Comparison of ENCODE assay signal across 1 cellular context in the genomic region with DNA sequence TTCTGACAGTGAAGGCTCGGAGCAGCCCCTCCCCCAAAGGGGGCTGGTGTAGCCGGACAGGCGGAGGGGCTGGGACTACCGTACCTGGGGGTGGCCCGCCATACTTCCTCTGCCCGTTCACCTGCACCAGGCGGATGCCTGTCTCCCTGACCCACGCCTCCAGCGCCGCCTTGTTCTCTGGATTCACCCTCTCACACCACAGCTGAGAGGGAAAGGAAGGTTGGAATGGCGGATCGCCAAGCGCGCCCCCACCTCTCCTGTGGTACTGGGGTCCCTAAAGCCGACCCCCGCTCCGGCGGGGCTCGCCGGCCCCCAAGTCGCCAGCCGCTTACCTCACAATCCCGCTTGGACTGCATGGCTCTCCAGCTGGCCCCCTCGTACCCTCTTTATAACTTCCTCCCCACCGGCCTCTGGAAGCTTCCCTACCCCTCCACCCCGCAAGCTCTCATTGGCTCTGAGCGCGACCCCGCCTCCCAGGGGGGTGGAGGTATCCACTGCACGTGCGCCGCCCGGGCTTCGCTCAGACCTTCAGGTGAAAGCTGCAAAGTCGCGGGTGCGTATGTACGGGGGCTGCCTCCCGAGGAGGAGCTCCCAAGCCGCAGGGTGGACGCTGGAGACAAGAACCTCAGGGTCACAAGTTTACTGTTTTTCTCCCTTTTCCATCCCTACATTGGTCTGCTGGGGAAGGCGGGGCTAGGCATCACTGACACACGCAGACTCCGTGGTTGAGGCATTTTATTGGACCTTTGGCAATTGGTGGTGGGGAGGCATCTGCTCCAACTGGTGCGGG.
TF ChIP-seq lines count a peak whose summit lies in the region.

A gene (minus strand): TSS at position 390 of the 790 bp plus-strand sequence. CDS start 34 bp downstream, at position 356.

TF ChIP-seq in H1, 55 proteins besides CTCF, POLR2A, EP300 and RAD21:
- TF ChIP-seq CREB1 (IDR thresholded peaks at IDR 0.05) (no peak), TEAD4 (IDR thresholded peaks at IDR 0.05; ENCODE audit: low read depth, low read length) (no peak), CEBPB (IDR thresholded peaks at IDR 0.05; ENCODE audit: low read depth, low read length) (no peak)
- TF ChIP-seq, protein P1, sequence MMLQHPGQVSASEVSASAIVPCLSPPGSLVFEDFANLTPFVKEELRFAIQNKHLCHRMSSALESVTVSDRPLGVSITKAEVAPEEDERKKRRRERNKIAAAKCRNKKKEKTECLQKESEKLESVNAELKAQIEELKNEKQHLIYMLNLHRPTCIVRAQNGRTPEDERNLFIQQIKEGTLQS (IDR thresholded peaks at IDR 0.05; ENCODE audit: insufficient read depth, low read depth, low read length): no peak
- TF ChIP-seq, protein P2, sequence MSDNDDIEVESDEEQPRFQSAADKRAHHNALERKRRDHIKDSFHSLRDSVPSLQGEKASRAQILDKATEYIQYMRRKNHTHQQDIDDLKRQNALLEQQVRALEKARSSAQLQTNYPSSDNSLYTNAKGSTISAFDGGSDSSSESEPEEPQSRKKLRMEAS (IDR thresholded peaks at IDR 0.05): 0 out of 2 replicates have a peak, but pooled peaks have one; percentile 14
